In the genomic region with DNA sequence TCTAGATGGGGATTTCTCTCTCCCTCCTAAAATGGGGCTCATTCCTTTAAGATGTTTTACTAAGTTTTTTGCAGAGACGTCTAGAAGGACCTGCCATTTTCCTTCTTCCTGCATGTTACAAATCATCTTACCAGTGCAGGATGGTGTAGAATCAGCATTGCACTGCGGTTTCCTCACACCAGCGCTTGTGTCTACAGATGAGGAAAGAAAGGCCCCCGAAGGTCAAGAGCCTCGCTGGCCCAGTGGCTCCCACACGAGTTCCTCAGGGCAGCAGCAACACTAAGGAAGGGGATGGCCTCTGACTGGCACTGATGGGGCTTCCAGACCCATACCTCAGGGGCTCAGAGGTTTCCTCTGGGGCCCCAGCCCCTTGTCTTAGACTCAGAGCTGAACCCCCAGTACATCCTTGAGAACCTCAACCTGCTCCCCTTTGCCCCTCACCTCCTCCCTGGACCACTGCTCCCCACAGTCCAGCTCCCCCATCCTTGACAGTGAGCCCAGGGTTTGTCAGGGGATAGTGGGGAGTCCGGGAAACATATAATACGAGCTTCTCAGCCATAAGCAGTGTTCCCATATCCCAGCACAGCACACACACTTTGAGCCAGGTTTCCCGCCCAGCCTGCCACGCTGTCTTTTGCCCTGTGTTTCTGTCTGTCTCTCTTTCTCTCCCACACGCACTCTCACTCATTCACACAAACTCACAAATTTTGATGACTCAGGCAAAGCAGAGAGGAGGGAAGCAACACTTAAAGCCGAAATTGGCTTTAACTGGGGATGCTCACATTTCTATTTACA, we compare ENCODE assay signal across 16 cellular contexts. TPM values are rescaled to one million over a fixed set of nuclear protein-coding genes. Genes with fewer than 3 reads are reported as not detected.
DNase-seq lines count a peak whose midpoint lies in the region; ATAC-seq, FAIRE-seq and TF ChIP-seq lines count a peak whose summit lies in the region.
"Had no signal": no experiment of that assay in that cellular context is flagged by ENCODE, and none has a peak within 500 bp of the region (broad histone marks: within the 10 kb centered on the region; RNA-seq: fewer than 3 reads in every experiment).

No MANE protein-coding gene starts in this region.

- no peaks in the 10 kb centered on the region for H3K27me3 ChIP-seq in HepG2 (ENCODE audit: control insufficient read depth in 1 of 2, insufficient read depth in 2 of 2, low read length in 2 of 2)
- no peaks in the 10 kb centered on the region for H3K27me3 ChIP-seq in right lobe of liver
- no peaks in the 10 kb centered on the region for H3K27me3 ChIP-seq in upper lobe of right lung
- H3K27me3 ChIP-seq in gastrocnemius medialis = no peaks in the 10 kb centered on the region
- H3K27me3 ChIP-seq: BE2C, ovary, suprapubic skin had no signal

- H3K9me3 ChIP-seq in HepG2 (ENCODE audit: low read length) = no peaks in the 10 kb centered on the region
- no peaks in the 10 kb centered on the region for H3K9me3 ChIP-seq in right lobe of liver
- no peaks in the 10 kb centered on the region for H3K9me3 ChIP-seq in upper lobe of right lung
- H3K9me3 ChIP-seq in gastrocnemius medialis = no peaks in the 10 kb centered on the region
- H3K9me3 ChIP-seq: BE2C, ovary, suprapubic skin had no signal

- H3K4me2 ChIP-seq in HepG2 (ENCODE audit: low read depth, low read length) = peak overlapping the region; percentile 24; the same call in 1 of the 2 replicates

- H3K79me2 ChIP-seq in HepG2 (ENCODE audit: insufficient read depth, low read length) = no peaks in the 10 kb centered on the region

- no peaks in the 10 kb centered on the region for H4K20me1 ChIP-seq in HepG2 (ENCODE audit: insufficient read depth, low read length)

- no peak for TF ChIP-seq EP300 in HepG2 (IDR thresholded peaks at IDR 0.05; ENCODE audit: low read depth in 2 of 2, low read length in 2 of 2)
- TF ChIP-seq EP300 in HepG2 (CRISPR knock-in tag; IDR thresholded peaks at IDR 0.05; ENCODE audit: borderline replicate concordance) = no peak

- H3K4me1 ChIP-seq in HepG2 (ENCODE audit: insufficient read depth, low read length) (peaks cover 96% of the 10 kb centered on the region), right lobe of liver (peaks cover 0 to 33% (median 12%) of the 10 kb centered on the region in 4 donors), upper lobe of right lung (peaks cover 21% of the 10 kb centered on the region), gastrocnemius medialis (no peaks in the 10 kb centered on the region)
- H3K4me1 ChIP-seq: BE2C had no signal

- no peaks in the 10 kb centered on the region for H3K9me3 Mint-ChIP-seq in WTC11

- WGBS in HepG2 (ENCODE audit: low lambda C conversion rate) = 47% methylated on average over 12 of the region's 12 CpGs
- 68% methylated on average over 11 of the region's 12 CpGs for WGBS in right lobe of liver (ENCODE audit: insufficient coverage, low coverage, low lambda C conversion rate, missing lambda C conversion rate)

- H3K27ac ChIP-seq in HepG2 (ENCODE audit: extremely low read length, insufficient read depth, low read length) (no peak overlapping the region), right lobe of liver (no peak overlapping the region), upper lobe of right lung (no peak overlapping the region), gastrocnemius medialis (no peak overlapping the region)
- H3K27ac ChIP-seq: ovary, suprapubic skin had no signal

- in situ Hi-C loops in HepG2 (cut with HindIII; ENCODE audit: extremely low pct_ligation_motif_present, low pct_unique_long_range_greater_than_20kb) (no loop called here), gastrocnemius medialis (cut with MboI; ENCODE audit: low sequenced_read_pairs in 4 of 4) (no loop called here)

- H3K4me3 ChIP-seq in HepG2 (replicated peaks in 1 of 3; ENCODE audit: insufficient read depth in 1 of 3, low read depth in 2 of 3, low read length in 3 of 3) = no peak overlapping the region
- no peak overlapping the region for H3K4me3 ChIP-seq in right lobe of liver
- H3K4me3 ChIP-seq in upper lobe of right lung = no peak overlapping the region
- no peak overlapping the region for H3K4me3 ChIP-seq in gastrocnemius medialis
- H3K4me3 ChIP-seq: ovary, suprapubic skin had no signal

- ATAC-seq in HepG2 (no peak), right lobe of liver (no peak), WTC11 (no peak), upper lobe of right lung (peak; percentile 2), gastrocnemius medialis (no peak)
- ATAC-seq: HCT116, left cardiac atrium had no signal

- H3K27ac Mint-ChIP-seq in WTC11 = peak overlapping the region; percentile 77; the same call in 1 of the 2 replicates

- no TSS peak for BruUV-seq in HepG2 (replicated peaks; lab: Mats Ljungman, UMichigan)

- no peaks in the 10 kb centered on the region for H3K27me3 Mint-ChIP-seq in WTC11 (ENCODE audit: low read depth)

- POLR2A ChIA-PET in HepG2 (lab: Yijun Ruan, JAX) (interaction anchor here (0.8 to 10.9 kb wide), 3 partner anchors 18 to 268 kb away, joined by 3 to 324 read pairs (median 5); partner anchors contain the start of gene ZFP36L2), WTC11 (lab: Charles Lee) (interaction anchor here (0.7 to 1.2 kb wide), 2 partner anchors 10 to 17 kb away, joined by 3 read pairs; no protein-coding TSS in a partner anchor)

- H3K4me1 Mint-ChIP-seq in WTC11 = peaks cover 27% of the 10 kb centered on the region

- TF ChIP-seq CTCF in HepG2 (CRISPR knock-in tag; IDR thresholded peaks at IDR 0.05) = no peak
- no peak for TF ChIP-seq CTCF in right lobe of liver (IDR thresholded peaks at IDR 0.05)
- TF ChIP-seq CTCF in WTC11 (IDR thresholded peaks at IDR 0.05) = no peak
- TF ChIP-seq CTCF in upper lobe of right lung (IDR thresholded peaks at IDR 0.05) = no peak
- TF ChIP-seq CTCF in gastrocnemius medialis (IDR thresholded peaks at IDR 0.05 in 4 of 5, conservative IDR thresholded peaks at IDR 0.05 in 1 of 5) = no peak

- no peaks in the 10 kb centered on the region for H3K36me3 ChIP-seq in HepG2 (replicated peaks in 1 of 2; ENCODE audit: control insufficient read depth in 1 of 2, insufficient read depth in 2 of 2, low read length in 2 of 2)
- no peaks in the 10 kb centered on the region for H3K36me3 ChIP-seq in right lobe of liver
- no peaks in the 10 kb centered on the region for H3K36me3 ChIP-seq in upper lobe of right lung
- H3K36me3 ChIP-seq in gastrocnemius medialis = no peaks in the 10 kb centered on the region
- H3K36me3 ChIP-seq: BE2C, ovary, suprapubic skin had no signal

- H3K36me3 Mint-ChIP-seq in WTC11 = no peaks in the 10 kb centered on the region

- no peak for TF ChIP-seq RAD21 in HepG2 (CRISPR knock-in tag; IDR thresholded peaks at IDR 0.05)

- DNase-seq in HepG2 (ENCODE audit: low spot score) (no peak), right lobe of liver (no peak), WTC11 (ENCODE audit: low spot score) (no peak), islet precursor cell (peak; percentile 49), upper lobe of right lung (no peak), RPMI8226 (no peak), AG20443 (ENCODE audit: low spot score) (no peak), gastrocnemius medialis (no peak)
- DNase-seq: BE2C; foreskin melanocyte; left cardiac atrium; NCI-H226; ovary; stimulated activated CD4-positive, alpha-beta T cell treated with anti-CD3 and anti-CD28 coated beads, Interleukin-4, amount 100 ng/mL, for 1 hour had no signal

- FAIRE-seq in HepG2 (lab: Jason Lieb, UNC) = no peak

- H3K9ac ChIP-seq in HepG2 (ENCODE audit: insufficient read depth, low read depth, low read length) = no peak overlapping the region

- no peak overlapping the region for H3K4me3 Mint-ChIP-seq in WTC11

- TF ChIP-seq POLR2A in HepG2 (IDR thresholded peaks at IDR 0.05; ENCODE audit: insufficient read depth in 1 of 2, low read depth in 2 of 2, low read length in 2 of 2) (no peak), right lobe of liver (IDR thresholded peaks at IDR 0.05) (no peak), gastrocnemius medialis (IDR thresholded peaks at IDR 0.05) (no peak)

- H2AFZ ChIP-seq in HepG2 (ENCODE audit: low read length) = no peak overlapping the region

- CTCF ChIA-PET in HepG2 (lab: Yijun Ruan, JAX; ENCODE audit: low intra/inter-chr PET ratio, low total read pairs) (no interaction called here), WTC11 (lab: Charles Lee) (interaction anchor here (0.7 to 1.1 kb wide), 2 partner anchors 9 to 30 kb away, joined by 3 to 4 read pairs; partner anchors contain the start of gene ZFP36L2)

- intact Hi-C loops in HepG2 (cut with micrococcal nuclease; ENCODE audit: unreplicated experiment) (no loop called here), right lobe of liver (cut with DNase I) (no loop called here), upper lobe of right lung (cut with DNase I) (no loop called here), gastrocnemius medialis (cut with DNase I; ENCODE audit: low total_unique reads) (no loop called here)

TF ChIP-seq in WTC11, 78 proteins besides CTCF, POLR2A, EP300 and RAD21 (continues in another document):
- TF ChIP-seq SMAD3 (CRISPR knock-in tag; IDR thresholded peaks at IDR 0.05; ENCODE audit: borderline replicate concordance) (no peak), PRRX2 (CRISPR knock-in tag; IDR thresholded peaks at IDR 0.05) (no peak)

RNA-seq across cellular contexts. Expression of gene ZFP36L2, which starts 29.4 kb away (rescaled TPM):
- 21.8 and 32.5 TPM in 2 replicates for total RNA-seq in HepG2 (2016; rRNA removed; fragmentation: Illumina TruSeq; extraction: Trizol)
- total RNA-seq in HepG2 (2016; cell fraction: cytosol; rRNA removed; fragmentation: Illumina TruSeq; extraction: Trizol; ENCODE audit: low read depth) = 10.9 and 11.1 TPM in 2 replicates
- 20.7 and 30.7 TPM in 2 replicates for total RNA-seq in HepG2 (2016; cell fraction: insoluble cytoplasmic fraction; rRNA removed; fragmentation: Illumina TruSeq; extraction: Trizol)
- 45.2 and 45.6 TPM in 2 replicates for total RNA-seq in HepG2 (2016; cell fraction: membrane; rRNA removed; fragmentation: Illumina TruSeq; extraction: Trizol)
- 28.9 and 31.5 TPM in 2 replicates for total RNA-seq in HepG2 (2016; cell fraction: nucleus; rRNA removed; fragmentation: Illumina TruSeq; extraction: Trizol)
- 11.2 and 12.5 TPM in 2 replicates for polyA plus RNA-seq in HepG2 (2011; rRNA removed)
- 6.8 and 9.1 TPM in 2 replicates for polyA plus RNA-seq in HepG2 (2011; cell fraction: cytosol; rRNA removed)
- 13.5 and 16.7 TPM in 2 replicates for polyA plus RNA-seq in HepG2 (2011; cell fraction: nucleus; rRNA removed)
- polyA plus RNA-seq in HepG2 (2012) = 52.4 and 60.8 TPM in 2 replicates
- polyA plus RNA-seq in HepG2 (2016; cell fraction: cytosol; fragmentation: Illumina TruSeq; extraction: Trizol; ENCODE audit: low read depth) = 10.6 and 12.4 TPM in 2 replicates
- 78.1 and 90.4 TPM in 2 replicates for polyA plus RNA-seq in HepG2 (2016; cell fraction: insoluble cytoplasmic fraction; fragmentation: Illumina TruSeq; extraction: Trizol; ENCODE audit: low read depth)
- 44.3 and 47.5 TPM in 2 replicates for polyA plus RNA-seq in HepG2 (2016; cell fraction: membrane; fragmentation: Illumina TruSeq; extraction: Trizol; ENCODE audit: low read depth)
- polyA plus RNA-seq in HepG2 (2016; cell fraction: nucleus; fragmentation: Illumina TruSeq; extraction: Trizol; ENCODE audit: insufficient read depth, low read depth) = 95.3 and 99.0 TPM in 2 replicates
- polyA minus RNA-seq in HepG2 (2011; rRNA and poly(A)+ RNA removed; ENCODE audit: low replicate concordance) = 3.9 and 12.4 TPM in 2 replicates
- 25.5 and 27.1 TPM in 2 replicates for polyA minus RNA-seq in HepG2 (2011; cell fraction: cytosol; rRNA and poly(A)+ RNA removed)
- polyA minus RNA-seq in HepG2 (2011; cell fraction: nucleus; rRNA and poly(A)+ RNA removed) = 10.1 and 12.1 TPM in 2 replicates
- 10 to 100 TPM; 20.8 to 50.0 (median 33.6) TPM for total RNA-seq in right lobe of liver
- 50.4 to 63.4 TPM (median 61.6 TPM) in 3 replicates for total RNA-seq in WTC11 (2021)
- total RNA-seq in upper lobe of right lung = 139 TPM
- 10 to 100 TPM; 15.5 to 58.6 (median 44.8) TPM for total RNA-seq in gastrocnemius medialis

Comparison
In these comparisons a context has a peak if more than half of its experiments do, and no peak if none do; other contexts are left out.
1. Of the 50 proteins assayed by ChIP-seq in both HepG2 and WTC11: peak only in HepG2: MAX, ZNF138 and ZNF512; only in WTC11: none; in both: none; in neither: 47.